Comparison of ENCODE assay signal across 15 cellular contexts in genomic region chr15:50244153-50244552, GRCh38. TPM values are rescaled to one million over a fixed set of nuclear protein-coding genes. Genes with fewer than 3 reads are reported as not detected.
DNase-seq lines count a peak whose midpoint lies in the region; ATAC-seq and TF ChIP-seq lines count a peak whose summit lies in the region.
"Had no signal": no experiment of that assay in that cellular context is flagged by ENCODE, and none has a peak within 500 bp of the region (broad histone marks: within the 10 kb centered on the region; RNA-seq: fewer than 3 reads in every experiment).

No MANE protein-coding gene starts in this region.

- peak overlapping the region; percentile 21 for H3K27ac Mint-ChIP-seq in activated T-helper 2 cell treated with anti-CD3 and anti-CD28 coated beads, Interferon-gamma antibody, Interleukin-2, Interleukin-4, amounts not matched to agents 10 μg/mL and 5 μg/mL and 100 μg/mL, durations not matched to agents 14 hours and 24 hours and 36 hours
- H3K27ac Mint-ChIP-seq: CD4-positive, alpha-beta T cell had no signal

- H3K9me3 ChIP-seq in IMR-90 (ENCODE audit: control insufficient read depth, insufficient read depth, low read length) (no peaks in the 10 kb centered on the region), right lobe of liver (no peaks in the 10 kb centered on the region)
- H3K9me3 ChIP-seq: BE2C had no signal

- no peak for ATAC-seq in IMR-90 (ENCODE audit: low read depth)
- peak in 2 of 4 donors; percentile 29 to 33 for ATAC-seq in right lobe of liver

- H3K9me1 ChIP-seq in IMR-90 (ENCODE audit: insufficient read depth, low read length) = 0 out of 2 replicates have a peak, but pooled peaks cover 3% of the 10 kb centered on the region

- H3K4me3 Mint-ChIP-seq in activated T-helper 2 cell treated with anti-CD3 and anti-CD28 coated beads, Interferon-gamma antibody, Interleukin-2, Interleukin-4, amounts not matched to agents 10 μg/mL and 5 μg/mL and 100 μg/mL, durations not matched to agents 14 hours and 24 hours and 36 hours (ENCODE audit: low read depth) = no peak overlapping the region
- H3K4me3 Mint-ChIP-seq: CD4-positive, alpha-beta T cell had no signal

- H4K5ac ChIP-seq in IMR-90 (ENCODE audit: low read depth, low read length) = no peak overlapping the region

- H3K4me3 ChIP-seq in IMR-90 (ENCODE audit: insufficient read depth, low read depth, low read length) = no peak overlapping the region
- H3K4me3 ChIP-seq in right lobe of liver = no peak overlapping the region

- no peak overlapping the region for H3K23ac ChIP-seq in IMR-90 (ENCODE audit: low read depth, low read length)

- CTCF ChIA-PET in IMR-90 (lab: Yijun Ruan, JAX) = interaction anchor here (0.6 kb wide), 1 partner anchor 10 kb away, joined by 3 read pairs; no protein-coding TSS in a partner anchor

- BruUV-seq in IMR-90 (replicated peaks; lab: Mats Ljungman, UMichigan) = no TSS peak

- no peak overlapping the region for H2BK5ac ChIP-seq in IMR-90 (ENCODE audit: low read depth, low read length, poor library complexity, severe bottlenecking)

- no peaks in the 10 kb centered on the region; the same call in none of the 2 replicates for H3K4me1 ChIP-seq in IMR-90 (ENCODE audit: control insufficient read depth, insufficient read depth, low read length)
- peaks cover 0 to 64% (median 25%) of the 10 kb centered on the region in 4 donors for H3K4me1 ChIP-seq in right lobe of liver
- H3K4me1 ChIP-seq: BE2C had no signal

- no peak for TF ChIP-seq RAD21 in IMR-90 (IDR thresholded peaks at IDR 0.05; ENCODE audit: low read length)

- no peak overlapping the region for H3K9ac ChIP-seq in IMR-90 (ENCODE audit: low read depth, low read length)

- peaks cover 53% of the 10 kb centered on the region for H3K4me1 Mint-ChIP-seq in activated T-helper 2 cell treated with anti-CD3 and anti-CD28 coated beads, Interferon-gamma antibody, Interleukin-2, Interleukin-4, amounts not matched to agents 10 μg/mL and 5 μg/mL and 100 μg/mL, durations not matched to agents 14 hours and 24 hours and 36 hours (ENCODE audit: low read depth)

- no peak overlapping the region for H3K18ac ChIP-seq in IMR-90 (ENCODE audit: low read depth, low read length)

- H2BK15ac ChIP-seq in IMR-90 (ENCODE audit: low read depth, low read length) = no peak overlapping the region

- H3K14ac ChIP-seq in IMR-90 (replicated peaks; ENCODE audit: low read depth, low read length) = no peak overlapping the region

- no peak overlapping the region for H3K56ac ChIP-seq in IMR-90 (ENCODE audit: extremely low read depth, insufficient read depth, low read length)

- no peaks in the 10 kb centered on the region for H3K9me3 Mint-ChIP-seq in activated T-helper 2 cell treated with anti-CD3 and anti-CD28 coated beads, Interferon-gamma antibody, Interleukin-2, Interleukin-4, amounts not matched to agents 10 μg/mL and 5 μg/mL and 100 μg/mL, durations not matched to agents 14 hours and 24 hours and 36 hours
- H3K9me3 Mint-ChIP-seq: CD4-positive, alpha-beta T cell had no signal

- dilution Hi-C loops in IMR-90 (cut with HindIII; ENCODE audit: low sequenced_read_pairs, unreplicated experiment) = no loop called here

- POLR2A ChIA-PET in IMR-90 (lab: Charles Lee; ENCODE audit: unreplicated experiment) = no interaction called here

- intact Hi-C loops in IMR-90 (cut with micrococcal nuclease) (no loop called here), right lobe of liver (cut with DNase I) (no loop called here)
- intact Hi-C loops in activated T-helper 2 cell treated with anti-CD3 and anti-CD28 coated beads, Interferon-gamma antibody, Interleukin-2, Interleukin-4, amounts not matched to agents 10 μg/mL and 5 μg/mL and 100 μg/mL, durations not matched to agents 14 hours and 24 hours and 36 hours (cut with micrococcal nuclease) = no loop called here

- no peak overlapping the region for H2AFZ ChIP-seq in IMR-90 (replicated peaks; ENCODE audit: low read length, poor library complexity)

- no peaks in the 10 kb centered on the region for H3K27me3 ChIP-seq in IMR-90 (ENCODE audit: control insufficient read depth, insufficient read depth, low read length)
- no peaks in the 10 kb centered on the region for H3K27me3 ChIP-seq in right lobe of liver
- H3K27me3 ChIP-seq: BE2C had no signal

- H4K20me1 ChIP-seq in IMR-90 (ENCODE audit: insufficient read depth, low read length) = no peaks in the 10 kb centered on the region

- no peak overlapping the region for H2AK5ac ChIP-seq in IMR-90 (ENCODE audit: low read depth, low read length)

- no peak overlapping the region for H4K91ac ChIP-seq in IMR-90 (ENCODE audit: insufficient read depth, low read depth, low read length)

- in situ Hi-C loops in IMR-90 (cut with MboI; ENCODE audit: low sequenced_read_pairs) = no loop called here

- DNase-seq in IMR-90 = no peak
- no peak for DNase-seq in activated T-helper 2 cell treated with anti-CD3 and anti-CD28 coated beads, Interferon-gamma antibody, Interleukin-2, Interleukin-4, amounts not matched to agents 10 μg/mL and 5 μg/mL and 100 μg/mL, durations not matched to agents 14 hours and 24 hours and 36 hours (ENCODE audit: low spot score)
- no peak for DNase-seq in right lobe of liver
- no peak for DNase-seq in activated T-cell treated with anti-CD3 and anti-CD28 coated beads, Interleukin-2, amount 50 U/mL, for 1 hour
- DNase-seq in occipital lobe (lab: John Stamatoyannopoulos, UW) = no peak
- DNase-seq: ACHN; BE2C; C1 segment of cervical spinal cord; CD4-positive, alpha-beta T cell; DMS153; DMS79 treated with DMSO at 0.1 percent for 48 hours; GF-D8; GOT3; H7 had no signal

- H3K27ac ChIP-seq in C4-2B (peak overlapping the region; percentile 64), IMR-90 (ENCODE audit: insufficient read depth, low read length) (no peak overlapping the region), right lobe of liver (peak overlapping the region; percentile 36 to 89 (median 82))

- peaks cover 47% of the 10 kb centered on the region for H3K36me3 Mint-ChIP-seq in activated T-helper 2 cell treated with anti-CD3 and anti-CD28 coated beads, Interferon-gamma antibody, Interleukin-2, Interleukin-4, amounts not matched to agents 10 μg/mL and 5 μg/mL and 100 μg/mL, durations not matched to agents 14 hours and 24 hours and 36 hours (ENCODE audit: low read depth)

- H3K4me2 ChIP-seq in IMR-90 (ENCODE audit: low read depth, low read length) = no peak overlapping the region

- no peak overlapping the region for H2AK9ac ChIP-seq in IMR-90 (replicated peaks; ENCODE audit: low read depth, low read length, poor library complexity)

- TF ChIP-seq CTCF in C4-2B (conservative IDR thresholded peaks at IDR 0.05) (no peak), IMR-90 (conservative IDR thresholded peaks at IDR 0.05; ENCODE audit: low read depth, low read length) (no peak), right lobe of liver (IDR thresholded peaks at IDR 0.05) (no peak)

- no peaks in the 10 kb centered on the region for H3K79me1 ChIP-seq in IMR-90 (ENCODE audit: low read depth in 1 of 2, low read length in 2 of 2)

- H3K36me3 ChIP-seq in IMR-90 (ENCODE audit: control insufficient read depth, insufficient read depth, low read length) (no peaks in the 10 kb centered on the region), right lobe of liver (no peaks in the 10 kb centered on the region)
- H3K36me3 ChIP-seq: BE2C had no signal

- TF ChIP-seq POLR2A in IMR-90 (IDR thresholded peaks at IDR 0.05; ENCODE audit: low read depth, low read length) = no peak
- no peak for TF ChIP-seq POLR2A in right lobe of liver (IDR thresholded peaks at IDR 0.05)

- H3K4ac ChIP-seq in IMR-90 (ENCODE audit: low read depth, low read length) = no peak overlapping the region

- no peak overlapping the region for H4K8ac ChIP-seq in IMR-90 (ENCODE audit: low read depth in 2 of 2, low read length in 2 of 2)

- H2BK120ac ChIP-seq in IMR-90 (ENCODE audit: low read depth, low read length) = no peak overlapping the region

- no peak overlapping the region for H2BK20ac ChIP-seq in IMR-90 (ENCODE audit: low read depth, low read length)

- no peaks in the 10 kb centered on the region for H3K27me3 Mint-ChIP-seq in activated T-helper 2 cell treated with anti-CD3 and anti-CD28 coated beads, Interferon-gamma antibody, Interleukin-2, Interleukin-4, amounts not matched to agents 10 μg/mL and 5 μg/mL and 100 μg/mL, durations not matched to agents 14 hours and 24 hours and 36 hours (ENCODE audit: low read depth)
- H3K27me3 Mint-ChIP-seq: CD4-positive, alpha-beta T cell had no signal

- no CpG with 5 or more reads among the region's 1 CpG for WGBS in IMR-90 (ENCODE audit: extremely low coverage in 2 of 2, insufficient read length in 1 of 2), 2 experiments
- 80% methylated on average over 1 of the region's 1 CpG for WGBS in right lobe of liver (ENCODE audit: insufficient coverage, low coverage, low lambda C conversion rate, missing lambda C conversion rate)

TF ChIP-seq in IMR-90, 13 proteins besides CTCF, POLR2A, EP300 and RAD21:
- TF ChIP-seq RFX5 (IDR thresholded peaks at IDR 0.05; ENCODE audit: low read depth, low read length) = no peak
- TF ChIP-seq MXI1 (IDR thresholded peaks at IDR 0.05; ENCODE audit: borderline replicate concordance, low read depth, low read length) = no peak
- peak; percentile 40; the same call in 1 of the 2 replicates for TF ChIP-seq CEBPB (IDR thresholded peaks at IDR 0.05; ENCODE audit: low read depth, low read length)
- TF ChIP-seq FOS (IDR thresholded peaks at IDR 0.05; ENCODE audit: low read depth, low read length) = no peak
TF ChIP-seq in IMR-90: peak in this region for 1.

RNA-seq across cellular contexts. Expression of gene HDC, which starts 21.4 kb away (rescaled TPM):
- not detected in 2 replicates for total RNA-seq in IMR-90 (2012; rRNA removed)
- not detected in 2 replicates for polyA plus RNA-seq in IMR-90 (2012; rRNA removed)
- not detected in 2 replicates for polyA plus RNA-seq in IMR-90 (2012; cell fraction: cytosol; rRNA removed)
- 0.03 and 0.11 TPM in 2 replicates for polyA plus RNA-seq in IMR-90 (2012; cell fraction: nucleus; rRNA removed; ENCODE audit: low replicate concordance)
- total RNA-seq in activated T-helper 2 cell treated with anti-CD3 and anti-CD28 coated beads, Interferon-gamma antibody, Interleukin-2, Interleukin-4, amounts not matched to agents 10 μg/mL and 5 μg/mL and 100 μg/mL, durations not matched to agents 14 hours and 24 hours and 36 hours = 8.7 and 9.3 TPM in 2 replicates
- total RNA-seq in right lobe of liver = under 1 TPM in 3 of 6 experiments, not detected in 3; 0.26 to 0.47 (median 0.34) TPM
- not detected for total RNA-seq in occipital lobe
- total RNA-seq: H7 had no signal
